In genomic region chr2:52859065-52859464, GRCh38 we compare ENCODE assay signal across 8 cellular contexts.
"Had no signal": no experiment of that assay in that cellular context is flagged by ENCODE, and none has a peak within 500 bp of the region (broad histone marks: within the 10 kb centered on the region; RNA-seq: fewer than 3 reads in every experiment).

No MANE protein-coding gene starts in this region.

- FAIRE-seq: H1, H54, HTR-8/SVneo, K562 had no signal

- H3K9me3 Mint-ChIP-seq: GM23338, H9 had no signal

- H3K4me1 Mint-ChIP-seq: GM23338, H9 had no signal

- H3K4me3 ChIP-seq: GM23338, K562 had no signal

- DNase-seq: H9, HCEC 1CT, IMR-90 had no signal

- ATAC-seq: GM23338, K562 had no signal

- H3K27ac Mint-ChIP-seq: GM23338, H9 had no signal

- H3K4me2 ChIP-seq: GM23338 had no signal

- H3K4me3 Mint-ChIP-seq: GM23338, H9 had no signal

- H2AFZ ChIP-seq: GM23338 had no signal
